In genomic region chr2:111148225-111148873, GRCh38 we compare ENCODE assay signal across 1 cellular context.
TF ChIP-seq lines count a peak whose summit lies in the region.

No MANE protein-coding gene starts in this region.

TF ChIP-seq in HEK293, 187 proteins besides CTCF, POLR2A, EP300 and RAD21 (continued from another document):
- TF ChIP-seq ZNF248 (tag by site-specific recombination; IDR thresholded peaks at IDR 0.05), result no peak
- TF ChIP-seq ZNF549 (tag by site-specific recombination; IDR thresholded peaks at IDR 0.05), result no peak
